Comparison of ENCODE assay signal across 15 cellular contexts in the genomic region with DNA sequence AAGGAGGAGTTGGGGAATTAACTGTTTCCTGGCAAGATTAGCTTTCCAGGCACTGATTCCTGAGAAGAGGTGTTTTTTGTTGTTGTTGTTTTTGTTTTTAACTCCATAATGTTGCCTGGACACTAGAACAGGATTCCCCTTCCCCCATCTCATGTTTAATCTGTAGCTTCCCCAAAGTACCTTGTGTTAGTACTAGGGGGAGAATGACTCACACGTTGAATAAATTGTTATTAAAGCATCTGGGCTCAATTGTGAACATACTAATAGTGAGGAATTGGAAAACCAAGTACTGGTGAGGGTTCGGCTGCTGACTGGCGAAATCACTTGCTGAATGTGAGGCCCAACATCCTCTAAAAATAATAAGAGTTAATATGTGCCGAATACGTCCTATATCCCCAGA. TPM values are rescaled to one million over a fixed set of nuclear protein-coding genes. Genes with fewer than 3 reads are reported as not detected.
DNase-seq lines count a peak whose midpoint lies in the region; TF ChIP-seq lines count a peak whose summit lies in the region.
"Had no signal": no experiment of that assay in that cellular context is flagged by ENCODE, and none has a peak within 500 bp of the region (broad histone marks: within the 10 kb centered on the region; RNA-seq: fewer than 3 reads in every experiment).

No MANE protein-coding gene starts in this region.

- no peaks in the 10 kb centered on the region for H3K27me3 Mint-ChIP-seq in activated CD4-positive, alpha-beta memory T cell treated with anti-CD3 and anti-CD28 coated beads for 36 hours
- H3K27me3 Mint-ChIP-seq in activated CD4-positive, alpha-beta memory T cell treated with anti-CD3 and anti-CD28 coated beads, Interleukin-2, amount 10 ng/mL, durations not matched to agents 7 days and 5 days: no peaks in the 10 kb centered on the region
- H3K27me3 Mint-ChIP-seq in chondrocyte (ENCODE audit: low read depth): no peaks in the 10 kb centered on the region

- no peak for DNase-seq in activated CD4-positive, alpha-beta memory T cell treated with anti-CD3 and anti-CD28 coated beads for 36 hours
- no peak for DNase-seq in activated CD4-positive, alpha-beta memory T cell treated with anti-CD3 and anti-CD28 coated beads, Interleukin-2, amount 10 ng/mL, durations not matched to agents 7 days and 5 days
- peak; percentile 49 for DNase-seq in HCEC 1CT
- DNase-seq in effector memory CD4-positive, alpha-beta T cell: no peak
- no peak for DNase-seq in breast epithelium (ENCODE audit: low spot score in 2 of 2)
- no peak for DNase-seq in chondrocyte (ENCODE audit: low spot score)
- DNase-seq in stimulated activated naive CD4-positive, alpha-beta T cell (lab: John Stamatoyannopoulos, UW): no peak
- DNase-seq: activated CD4-positive, alpha-beta T cell treated with anti-CD3 and anti-CD28 coated beads for 4 hours; activated T-cell treated with anti-CD3 and anti-CD28 coated beads, Interleukin-2, amount 50 U/mL, for 4 hours; amniotic stem cell; left ventricle myocardium superior; NCI-H1436 treated with DMSO at 0.1 percent for 48 hours; NK-92 treated with Interleukin-12 subunit alpha and Interleukin-12 subunit beta, amount 100 ng/mL, for 24 hours; substantia nigra had no signal

- H3K27me3 ChIP-seq in effector memory CD4-positive, alpha-beta T cell (replicated peaks; ENCODE audit: control insufficient read depth, insufficient read depth, low read length, poor library complexity, severe bottlenecking): no peaks in the 10 kb centered on the region
- H3K27me3 ChIP-seq in neutrophil (no peaks in the 10 kb centered on the region), breast epithelium (no peaks in the 10 kb centered on the region)

- no peak overlapping the region for H3K4me3 ChIP-seq in effector memory CD4-positive, alpha-beta T cell (ENCODE audit: insufficient read depth, low read depth, low read length, poor library complexity, severe bottlenecking)
- H3K4me3 ChIP-seq in neutrophil (ENCODE audit: low read depth in 1 of 2, low read length in 1 of 2): peak overlapping the region in 1 of 2 experiments; percentile 83
- H3K4me3 ChIP-seq in breast epithelium: no peak overlapping the region

- H3K27ac ChIP-seq in effector memory CD4-positive, alpha-beta T cell (ENCODE audit: insufficient read depth, low read length, poor library complexity, severe bottlenecking): peak overlapping the region; percentile 88
- peak overlapping the region; percentile 93 for H3K27ac ChIP-seq in neutrophil
- no peak overlapping the region for H3K27ac ChIP-seq in breast epithelium

- H3K9me3 Mint-ChIP-seq in activated CD4-positive, alpha-beta memory T cell treated with anti-CD3 and anti-CD28 coated beads for 36 hours: peaks cover 4% of the 10 kb centered on the region
- peaks cover 18% of the 10 kb centered on the region for H3K9me3 Mint-ChIP-seq in activated CD4-positive, alpha-beta memory T cell treated with anti-CD3 and anti-CD28 coated beads, Interleukin-2, amount 10 ng/mL, durations not matched to agents 7 days and 5 days
- peaks cover 7% of the 10 kb centered on the region for H3K9me3 Mint-ChIP-seq in chondrocyte (ENCODE audit: low read depth)

- peaks cover 14% of the 10 kb centered on the region for H3K36me3 Mint-ChIP-seq in activated CD4-positive, alpha-beta memory T cell treated with anti-CD3 and anti-CD28 coated beads for 36 hours
- H3K36me3 Mint-ChIP-seq in activated CD4-positive, alpha-beta memory T cell treated with anti-CD3 and anti-CD28 coated beads, Interleukin-2, amount 10 ng/mL, durations not matched to agents 7 days and 5 days (ENCODE audit: low read depth): peaks cover 49% of the 10 kb centered on the region
- no peaks in the 10 kb centered on the region for H3K36me3 Mint-ChIP-seq in chondrocyte (ENCODE audit: low read depth)

- H3K36me3 ChIP-seq in effector memory CD4-positive, alpha-beta T cell (ENCODE audit: control insufficient read depth, insufficient read depth, low read length): no peaks in the 10 kb centered on the region
- H3K36me3 ChIP-seq in neutrophil (no peaks in the 10 kb centered on the region), breast epithelium (no peaks in the 10 kb centered on the region)

- no peaks in the 10 kb centered on the region for H3K9me3 ChIP-seq in effector memory CD4-positive, alpha-beta T cell (ENCODE audit: control insufficient read depth, low read length)
- H3K9me3 ChIP-seq in neutrophil (no peaks in the 10 kb centered on the region), breast epithelium (no peaks in the 10 kb centered on the region)

- peaks cover 44% of the 10 kb centered on the region for H3K4me1 Mint-ChIP-seq in activated CD4-positive, alpha-beta memory T cell treated with anti-CD3 and anti-CD28 coated beads for 36 hours (ENCODE audit: low read depth)
- peaks cover 40% of the 10 kb centered on the region for H3K4me1 Mint-ChIP-seq in activated CD4-positive, alpha-beta memory T cell treated with anti-CD3 and anti-CD28 coated beads, Interleukin-2, amount 10 ng/mL, durations not matched to agents 7 days and 5 days
- peaks cover 23% of the 10 kb centered on the region for H3K4me1 Mint-ChIP-seq in chondrocyte (ENCODE audit: low read depth)

- intact Hi-C loops in activated CD4-positive, alpha-beta memory T cell treated with anti-CD3 and anti-CD28 coated beads for 36 hours (cut with micrococcal nuclease): no loop called here
- intact Hi-C loops in breast epithelium (cut with DNase I; ENCODE audit: low total_unique reads): no loop called here

- no peak for TF ChIP-seq CTCF in neutrophil (IDR thresholded peaks at IDR 0.05)
- no peak for TF ChIP-seq CTCF in breast epithelium (IDR thresholded peaks at IDR 0.05)
- TF ChIP-seq CTCF in chondrocyte (IDR thresholded peaks at IDR 0.05): no peak

- POLR2A ChIA-PET in activated CD4-positive, alpha-beta memory T cell treated with anti-CD3 and anti-CD28 coated beads for 36 hours (lab: Charles Lee): interaction anchor here (1.4 to 2.3 kb wide), 2 partner anchors 8 to 14 kb away, joined by 3 to 20 read pairs; no protein-coding TSS in a partner anchor
- POLR2A ChIA-PET in activated CD4-positive, alpha-beta memory T cell treated with anti-CD3 and anti-CD28 coated beads, Interleukin-2, amount 10 ng/mL, durations not matched to agents 7 days and 5 days (lab: Charles Lee): interaction anchor here (0.9 to 11.2 kb wide), 2 partner anchors 9 to 10 kb away, joined by 3 to 407 read pairs; no protein-coding TSS in a partner anchor

- H3K4me1 ChIP-seq in effector memory CD4-positive, alpha-beta T cell (ENCODE audit: control insufficient read depth, insufficient read depth, low read length, poor library complexity, severe bottlenecking): peaks cover 18% of the 10 kb centered on the region
- H3K4me1 ChIP-seq in neutrophil (ENCODE audit: control insufficient read depth in 1 of 2, insufficient read depth in 1 of 2, low read depth in 1 of 2, low read length in 1 of 2) (peaks cover 61 to 62% of the 10 kb centered on the region in 2 experiments), breast epithelium (no peaks in the 10 kb centered on the region)

- CTCF ChIA-PET in activated CD4-positive, alpha-beta memory T cell treated with anti-CD3 and anti-CD28 coated beads for 36 hours (lab: Charles Lee): interaction anchor here (0.9 kb wide), 1 partner anchor 119 kb away, joined by 4 read pairs; no protein-coding TSS in a partner anchor
- CTCF ChIA-PET in activated CD4-positive, alpha-beta memory T cell treated with anti-CD3 and anti-CD28 coated beads, Interleukin-2, amount 10 ng/mL, durations not matched to agents 7 days and 5 days (lab: Charles Lee): no interaction called here

- no peak overlapping the region for H3K4me3 Mint-ChIP-seq in activated CD4-positive, alpha-beta memory T cell treated with anti-CD3 and anti-CD28 coated beads for 36 hours
- no peak overlapping the region for H3K4me3 Mint-ChIP-seq in activated CD4-positive, alpha-beta memory T cell treated with anti-CD3 and anti-CD28 coated beads, Interleukin-2, amount 10 ng/mL, durations not matched to agents 7 days and 5 days
- no peak overlapping the region for H3K4me3 Mint-ChIP-seq in chondrocyte (ENCODE audit: unreplicated experiment)

- H3K27ac Mint-ChIP-seq in activated CD4-positive, alpha-beta memory T cell treated with anti-CD3 and anti-CD28 coated beads for 36 hours: peak overlapping the region; percentile 96
- no peak overlapping the region for H3K27ac Mint-ChIP-seq in activated CD4-positive, alpha-beta memory T cell treated with anti-CD3 and anti-CD28 coated beads, Interleukin-2, amount 10 ng/mL, durations not matched to agents 7 days and 5 days
- no peak overlapping the region for H3K27ac Mint-ChIP-seq in chondrocyte (ENCODE audit: unreplicated experiment)

- no peak for TF ChIP-seq POLR2A in breast epithelium (IDR thresholded peaks at IDR 0.05)

RNA-seq across cellular contexts. Expression of a gene that starts 1.3 kb away (rescaled TPM):
- total RNA-seq in activated CD4-positive, alpha-beta memory T cell treated with anti-CD3 and anti-CD28 coated beads for 36 hours: 100 to 1,000 TPM; 146 TPM
- total RNA-seq in activated CD4-positive, alpha-beta memory T cell treated with anti-CD3 and anti-CD28 coated beads, Interleukin-2, amount 10 ng/mL, durations not matched to agents 7 days and 5 days: 100 to 1,000 TPM; 296 to 304 TPM
- total RNA-seq in breast epithelium: 100 to 1,000 TPM in 1 of 3 donors, 10 to 100 TPM in 2; 12.1 to 106 (median 15.1) TPM
- total RNA-seq in chondrocyte: 2.4 to 5.1 TPM (median 2.9 TPM) in 3 replicates

Comparison
In these comparisons a context has a peak if more than half of its experiments do, and no peak if none do; other contexts are left out.
1. H3K27ac ChIP-seq: peak in effector memory CD4-positive, alpha-beta T cell (single experiment) and neutrophil (single experiment); none in breast epithelium (0 of 2).